Comparison of ENCODE assay signal across 14 cellular contexts in genomic region chr9:121296213-121297127, GRCh38. TPM values are rescaled to one million over a fixed set of nuclear protein-coding genes. Genes with fewer than 3 reads are reported as not detected.
DNase-seq lines count a peak whose midpoint lies in the region; ATAC-seq, FAIRE-seq and TF ChIP-seq lines count a peak whose summit lies in the region.
"Had no signal": no experiment of that assay in that cellular context is flagged by ENCODE, and none has a peak within 500 bp of the region (broad histone marks: within the 10 kb centered on the region; RNA-seq: fewer than 3 reads in every experiment).

No MANE protein-coding gene starts in this region.

- H3K27me3 ChIP-seq in lower lobe of right lung (ENCODE audit: low read depth) (no peaks in the 10 kb centered on the region), gastrocnemius medialis (no peaks in the 10 kb centered on the region)

- H3K4me3 ChIP-seq in A549 (no peak overlapping the region), lower lobe of right lung (no peak overlapping the region), gastrocnemius medialis (no peak overlapping the region)

- no peak for TF ChIP-seq RAD21 in A549 (conservative IDR thresholded peaks at IDR 0.05 in 1 of 2, IDR thresholded peaks at IDR 0.05 in 1 of 2)

- H3K4me2 ChIP-seq in A549, result no peak overlapping the region

- H3K27ac Mint-ChIP-seq in chondrocyte (ENCODE audit: unreplicated experiment), result no peak overlapping the region
- H3K27ac Mint-ChIP-seq in T-helper 2 cell treated with Interferon-gamma antibody and Interleukin-4, amounts not matched to agents 5 μg/mL and 100 μg/mL, for 36 hours, result no peak overlapping the region

- DNase-seq in A549 (ENCODE audit: low read depth in 1 of 2, low spot score in 1 of 2), result no peak
- peak; percentile 59 for DNase-seq in chondrocyte (ENCODE audit: low spot score)
- no peak for DNase-seq in lower lobe of right lung
- no peak for DNase-seq in gastrocnemius medialis
- no peak for DNase-seq in NOMO-1 (lab: John Stamatoyannopoulos, UW; ENCODE audit: unreplicated experiment in 2 of 2)
- DNase-seq in T-helper 2 cell treated with Interferon-gamma antibody and Interleukin-4, amounts not matched to agents 5 μg/mL and 100 μg/mL, for 36 hours (ENCODE audit: low spot score), result no peak
- DNase-seq: ACHN; activated CD8-positive, alpha-beta memory T cell treated with anti-CD3 and anti-CD28 coated beads for 24 hours; activated gamma-delta T cell treated with Interleukin-2 at 50 U/mL for 16 hours; central memory CD4-positive, alpha-beta T cell; hippocampal formation; NCI-H2081 had no signal

- H3K27ac ChIP-seq in A549 (no peak overlapping the region), lower lobe of right lung (peak overlapping the region; percentile 83), gastrocnemius medialis (peak overlapping the region; percentile 89 to 95 (median 91))

- H3K36me3 ChIP-seq in lower lobe of right lung, result no peaks in the 10 kb centered on the region
- H3K36me3 ChIP-seq in gastrocnemius medialis, result no peaks in the 10 kb centered on the region

- no peak for TF ChIP-seq EP300 in A549 (IDR thresholded peaks at IDR 0.05)

- no peaks in the 10 kb centered on the region for H3K27me3 Mint-ChIP-seq in chondrocyte (ENCODE audit: low read depth)
- H3K27me3 Mint-ChIP-seq in T-helper 2 cell treated with Interferon-gamma antibody and Interleukin-4, amounts not matched to agents 5 μg/mL and 100 μg/mL, for 36 hours (ENCODE audit: low read depth), result peaks cover 25% of the 10 kb centered on the region

- H3K9me3 Mint-ChIP-seq in chondrocyte (ENCODE audit: low read depth), result no peaks in the 10 kb centered on the region
- H3K9me3 Mint-ChIP-seq in T-helper 2 cell treated with Interferon-gamma antibody and Interleukin-4, amounts not matched to agents 5 μg/mL and 100 μg/mL, for 36 hours, result no peaks in the 10 kb centered on the region

- H3K4me1 ChIP-seq in A549 (peaks cover 24% of the 10 kb centered on the region), lower lobe of right lung (peaks cover 74% of the 10 kb centered on the region), gastrocnemius medialis (peaks cover 60 to 63% of the 10 kb centered on the region in 2 donors)

- no peaks in the 10 kb centered on the region for H3K9me3 ChIP-seq in A549
- H3K9me3 ChIP-seq in lower lobe of right lung, result no peaks in the 10 kb centered on the region
- H3K9me3 ChIP-seq in gastrocnemius medialis, result no peaks in the 10 kb centered on the region

- TF ChIP-seq CTCF in A549 (IDR thresholded peaks at IDR 0.05) (no peak), chondrocyte (IDR thresholded peaks at IDR 0.05) (no peak), lower lobe of right lung (IDR thresholded peaks at IDR 0.05) (no peak), gastrocnemius medialis (IDR thresholded peaks at IDR 0.05 in 4 of 5, conservative IDR thresholded peaks at IDR 0.05 in 1 of 5) (no peak)

- FAIRE-seq in A549 (lab: Jason Lieb, UNC), result no peak

- TF ChIP-seq POLR2A in A549 (IDR thresholded peaks at IDR 0.05; ENCODE audit: low read length) (no peak), gastrocnemius medialis (IDR thresholded peaks at IDR 0.05) (no peak)

- no peak overlapping the region for H3K4me3 Mint-ChIP-seq in chondrocyte (ENCODE audit: unreplicated experiment)
- H3K4me3 Mint-ChIP-seq in T-helper 2 cell treated with Interferon-gamma antibody and Interleukin-4, amounts not matched to agents 5 μg/mL and 100 μg/mL, for 36 hours, result no peak overlapping the region

- in situ Hi-C loops in gastrocnemius medialis (cut with MboI; ENCODE audit: low sequenced_read_pairs in 4 of 4), result no loop called here

- ATAC-seq in A549, result no peak
- no peak for ATAC-seq in lower lobe of right lung
- ATAC-seq in gastrocnemius medialis, result no peak
- ATAC-seq in GM19455 (IDR thresholded peaks at IDR 0.05; ENCODE audit: unreplicated experiment), result no peak
- no peak for ATAC-seq in GM21390 (IDR thresholded peaks at IDR 0.05; ENCODE audit: unreplicated experiment)

- H3K36me3 Mint-ChIP-seq in chondrocyte (ENCODE audit: low read depth), result peaks cover 10% of the 10 kb centered on the region
- H3K36me3 Mint-ChIP-seq in T-helper 2 cell treated with Interferon-gamma antibody and Interleukin-4, amounts not matched to agents 5 μg/mL and 100 μg/mL, for 36 hours (ENCODE audit: low read depth), result no peaks in the 10 kb centered on the region

- H3K4me1 Mint-ChIP-seq in chondrocyte (ENCODE audit: low read depth), result peaks cover 50% of the 10 kb centered on the region
- H3K4me1 Mint-ChIP-seq in T-helper 2 cell treated with Interferon-gamma antibody and Interleukin-4, amounts not matched to agents 5 μg/mL and 100 μg/mL, for 36 hours (ENCODE audit: low read depth), result peaks cover 9% of the 10 kb centered on the region

- intact Hi-C loops in lower lobe of right lung (cut with DNase I) (no loop called here), gastrocnemius medialis (cut with DNase I; ENCODE audit: low total_unique reads) (loop anchor here (5.0 kb wide), 1 partner anchor 84 kb away; no protein-coding TSS in a partner anchor)

- CTCF ChIA-PET in A549 (lab: Yijun Ruan, JAX), result interaction anchor here (1.0 to 5.0 kb wide), 6 partner anchors 9 to 104 kb away, joined by 3 to 22 read pairs (median 4); no protein-coding TSS in a partner anchor

- WGBS in A549 (ENCODE audit: missing lambda C conversion rate), result 79% methylated on average over 6 of the region's 7 CpGs

- POLR2A ChIA-PET in A549 (lab: Yijun Ruan, JAX), result no interaction called here

TF ChIP-seq in A549, 52 proteins besides CTCF, POLR2A, EP300 and RAD21:
- no peak for TF ChIP-seq POLR2AphosphoS2 (conservative IDR thresholded peaks at IDR 0.05; ENCODE audit: low read length)
- peak; percentile 50; the same call in 1 of the 2 replicates for TF ChIP-seq KDM1A (IDR thresholded peaks at IDR 0.05; ENCODE audit: low read depth)

RNA-seq across cellular contexts. Expression of gene GSN, which starts 28.5 kb away (rescaled TPM):
- polyA plus RNA-seq in A549 (2011; rRNA removed) (77.2 and 88.5 TPM in 2 replicates), A549 (2017; fragmentation: RNase III; extraction: RNeasy Plus Mini Kit Qiagen cat#74134 plus additional on column Dnase treatment) (24.5 to 36.5 TPM (median 33.7 TPM) in 3 replicates)
- 39.8 and 42.0 TPM in 2 replicates for polyA plus RNA-seq in A549 (2012; cell fraction: cytosol; rRNA removed)
- polyA plus RNA-seq in A549 (2012; cell fraction: nucleus; rRNA removed), result 76.2 and 84.7 TPM in 2 replicates
- polyA minus RNA-seq in A549 (2011; rRNA and poly(A)+ RNA removed), result 110 TPM in 2 replicates
- total RNA-seq in chondrocyte (260 to 291 TPM (median 290 TPM) in 3 replicates), lower lobe of right lung (388 TPM), gastrocnemius medialis (100 to 1,000 TPM; 487 to 785 (median 662) TPM)

Comparison
In these comparisons a context has a peak if more than half of its experiments do, and no peak if none do; other contexts are left out.
1. H3K27ac ChIP-seq: peak in lower lobe of right lung (single experiment) and gastrocnemius medialis (4 of 4); none in A549 (0 of 2).